ENCODE assay signal across 25 cellular contexts in genomic region chr20:3613821-3614440, GRCh38. TPM values are rescaled to one million over a fixed set of nuclear protein-coding genes. Genes with fewer than 3 reads are reported as not detected.
DNase-seq lines count a peak whose midpoint lies in the region; ATAC-seq and TF ChIP-seq lines count a peak whose summit lies in the region.
"Had no signal": no experiment of that assay in that cellular context is flagged by ENCODE, and none has a peak within 500 bp of the region (broad histone marks: within the 10 kb centered on the region; RNA-seq: fewer than 3 reads in every experiment).

No MANE protein-coding gene starts in this region.

- DNase-seq in AG09319 (ENCODE audit: extremely low read depth, low read depth) (peak; percentile 16), IMR-90 (peak; percentile 6), epidermal melanocyte (ENCODE audit: insufficient read length, low spot score) (peak; percentile 46), mesenchymal stem cell (no peak), glutamatergic neuron (no peak), NCI-H1105 (lab: John Stamatoyannopoulos, UW) (no peak)
- DNase-seq in stimulated activated CD8-positive, alpha-beta memory T cell treated with anti-CD3 and anti-CD28 coated beads, Interleukin-4, amount 100 ng/mL, for 48 hours, result no peak
- DNase-seq: ACHN; activated CD8-positive, alpha-beta T cell treated with anti-CD3 and anti-CD28 coated beads, Interleukin-2, amount 10 ng/mL, durations not matched to agents 7 days and 5 days; activated naive CD8-positive, alpha-beta T cell treated with anti-CD3 and anti-CD28 coated beads, Interleukin-2, amount 50 U/mL, for 24 hours; heart right ventricle; kidney glomerular epithelial cell; NCI-H1092; NCI-H82; nucleus accumbens; sigmoid colon; stimulated activated CD4-positive, alpha-beta T cell treated with anti-CD3 and anti-CD28 coated beads, Interleukin-2, amount 100 ng/mL, for 48 hours; WERI-Rb-1 had no signal

- H3K27me3 ChIP-seq in IMR-90 (ENCODE audit: control insufficient read depth, insufficient read depth, low read length), result no peaks in the 10 kb centered on the region
- H3K27me3 ChIP-seq in mesenchymal stem cell (ENCODE audit: control insufficient read depth in 1 of 2, insufficient read depth in 1 of 2, low read length in 2 of 2), result no peaks in the 10 kb centered on the region
- H3K27me3 ChIP-seq: heart right ventricle, sigmoid colon had no signal

- peaks cover 4% of the 10 kb centered on the region for H3K36me3 Mint-ChIP-seq in glutamatergic neuron (ENCODE audit: unreplicated experiment)

- no peaks in the 10 kb centered on the region for H3K9me3 ChIP-seq in IMR-90 (ENCODE audit: control insufficient read depth, insufficient read depth, low read length)
- H3K9me3 ChIP-seq in mesenchymal stem cell (ENCODE audit: control insufficient read depth, low read length), result no peaks in the 10 kb centered on the region
- H3K9me3 ChIP-seq: heart right ventricle, sigmoid colon had no signal

- H3K4me1 ChIP-seq in IMR-90 (ENCODE audit: control insufficient read depth, insufficient read depth, low read length) (peaks cover 18% of the 10 kb centered on the region), mesenchymal stem cell (ENCODE audit: control insufficient read depth, insufficient read depth, low read depth, low read length) (peaks cover 2% of the 10 kb centered on the region)
- H3K4me1 ChIP-seq: sigmoid colon had no signal

- H2AFZ ChIP-seq in IMR-90 (replicated peaks; ENCODE audit: low read length, poor library complexity) (peak overlapping the region; percentile 2), mesenchymal stem cell (ENCODE audit: low read depth, low read length) (no peak overlapping the region)

- ATAC-seq in IMR-90 (ENCODE audit: low read depth), result peak; percentile 45
- ATAC-seq in activated CD4-positive, CD25-positive, alpha-beta regulatory T cell treated with anti-CD3 and anti-CD28 coated beads, Interleukin-2, amount 50 U/mL, for 24 hours, result no peak
- ATAC-seq: activated CD8-positive, alpha-beta T cell treated with anti-CD3 and anti-CD28 coated beads, Interleukin-2, amount 10 ng/mL, durations not matched to agents 7 days and 5 days; activated naive CD8-positive, alpha-beta T cell treated with anti-CD3 and anti-CD28 coated beads, Interleukin-2, amount 50 U/mL, for 24 hours; heart right ventricle; K562 had no signal

- H3K56ac ChIP-seq in IMR-90 (ENCODE audit: extremely low read depth, insufficient read depth, low read length), result no peak overlapping the region

- H4K91ac ChIP-seq in IMR-90 (ENCODE audit: insufficient read depth, low read depth, low read length) (no peak overlapping the region), mesenchymal stem cell (ENCODE audit: low read length) (no peak overlapping the region)

- H2AK9ac ChIP-seq in IMR-90 (replicated peaks; ENCODE audit: low read depth, low read length, poor library complexity), result peak overlapping the region; percentile 12

- no peak overlapping the region for H3K9ac ChIP-seq in IMR-90 (ENCODE audit: low read depth, low read length)
- peak overlapping the region; percentile 41 for H3K9ac ChIP-seq in mesenchymal stem cell (ENCODE audit: low read length)

- H4K5ac ChIP-seq in IMR-90 (ENCODE audit: low read depth, low read length), result no peak overlapping the region

- no peaks in the 10 kb centered on the region for H4K20me1 ChIP-seq in IMR-90 (ENCODE audit: insufficient read depth, low read length)

- H2BK15ac ChIP-seq in IMR-90 (ENCODE audit: low read depth, low read length) (peak overlapping the region; percentile 11; the same call in 1 of the 3 replicates), mesenchymal stem cell (ENCODE audit: low read depth, poor library complexity, severe bottlenecking) (no peak overlapping the region)

- peaks cover 2% of the 10 kb centered on the region; the same call in 1 of the 2 replicates for H3K36me3 ChIP-seq in IMR-90 (ENCODE audit: control insufficient read depth, insufficient read depth, low read length)
- peaks cover 7 to 12% of the 10 kb centered on the region in 2 experiments for H3K36me3 ChIP-seq in mesenchymal stem cell (ENCODE audit: control insufficient read depth in 1 of 2, insufficient read depth in 2 of 2, low read depth in 1 of 2, low read length in 2 of 2)
- H3K36me3 ChIP-seq: WERI-Rb-1 had no signal

- H3K14ac ChIP-seq in IMR-90 (replicated peaks; ENCODE audit: low read depth, low read length), result no peak overlapping the region
- H3K14ac ChIP-seq in mesenchymal stem cell (ENCODE audit: low read length in 2 of 2), result no peak overlapping the region

- H3K4me3 Mint-ChIP-seq in glutamatergic neuron (ENCODE audit: unreplicated experiment), result no peak overlapping the region
- H3K4me3 Mint-ChIP-seq: activated CD8-positive, alpha-beta T cell treated with anti-CD3 and anti-CD28 coated beads, Interleukin-2, amount 10 ng/mL, durations not matched to agents 7 days and 5 days; activated naive CD8-positive, alpha-beta T cell treated with anti-CD3 and anti-CD28 coated beads, Interleukin-2, amount 50 U/mL, for 24 hours; central memory CD8-positive, alpha-beta T cell had no signal

- H2BK20ac ChIP-seq in IMR-90 (ENCODE audit: low read depth, low read length), result no peak overlapping the region

- no peak overlapping the region for H3K23ac ChIP-seq in IMR-90 (ENCODE audit: low read depth, low read length)
- H3K23ac ChIP-seq in mesenchymal stem cell (ENCODE audit: low read length in 2 of 2), result no peak overlapping the region

- no peak overlapping the region for H3K27ac Mint-ChIP-seq in glutamatergic neuron (ENCODE audit: unreplicated experiment)
- H3K27ac Mint-ChIP-seq: activated CD8-positive, alpha-beta T cell treated with anti-CD3 and anti-CD28 coated beads, Interleukin-2, amount 10 ng/mL, durations not matched to agents 7 days and 5 days; activated naive CD8-positive, alpha-beta T cell treated with anti-CD3 and anti-CD28 coated beads, Interleukin-2, amount 50 U/mL, for 24 hours had no signal

- no peak for TF ChIP-seq POLR2A in IMR-90 (IDR thresholded peaks at IDR 0.05; ENCODE audit: low read depth, low read length)

- no peak overlapping the region for H2BK12ac ChIP-seq in mesenchymal stem cell (ENCODE audit: low read length in 2 of 2)

- CTCF ChIA-PET in IMR-90 (lab: Yijun Ruan, JAX), result no interaction called here

- in situ Hi-C loops in IMR-90 (cut with MboI; ENCODE audit: low sequenced_read_pairs), result no loop called here

- TF ChIP-seq RAD21 in IMR-90 (IDR thresholded peaks at IDR 0.05; ENCODE audit: low read length), result no peak

- intact Hi-C loops in IMR-90 (cut with micrococcal nuclease), result no loop called here

- no peaks in the 10 kb centered on the region for H3K79me1 ChIP-seq in IMR-90 (ENCODE audit: low read depth in 1 of 2, low read length in 2 of 2)
- H3K79me1 ChIP-seq in mesenchymal stem cell (replicated peaks; ENCODE audit: low read length, poor library complexity, severe bottlenecking), result peaks cover 3% of the 10 kb centered on the region

- H3K27me3 Mint-ChIP-seq in glutamatergic neuron (ENCODE audit: unreplicated experiment), result peaks cover 2% of the 10 kb centered on the region
- H3K27me3 Mint-ChIP-seq: activated naive CD8-positive, alpha-beta T cell treated with anti-CD3 and anti-CD28 coated beads, Interleukin-2, amount 50 U/mL, for 24 hours; central memory CD8-positive, alpha-beta T cell had no signal

- TF ChIP-seq CTCF in AG09319 (IDR thresholded peaks at IDR 0.05; ENCODE audit: low read depth, low read length) (no peak), IMR-90 (conservative IDR thresholded peaks at IDR 0.05; ENCODE audit: low read depth, low read length) (no peak), glutamatergic neuron (IDR thresholded peaks at IDR 0.05; ENCODE audit: partially characterized antibody, unreplicated experiment) (no peak)

- H2BK5ac ChIP-seq in IMR-90 (ENCODE audit: low read depth, low read length, poor library complexity, severe bottlenecking), result peak overlapping the region; percentile 7
- no peak overlapping the region for H2BK5ac ChIP-seq in mesenchymal stem cell (ENCODE audit: low read depth, low read length, poor library complexity, severe bottlenecking)

- H3K4me3 ChIP-seq in IMR-90 (ENCODE audit: insufficient read depth, low read depth, low read length) (no peak overlapping the region), mesenchymal stem cell (ENCODE audit: insufficient read depth in 1 of 2, low read depth in 1 of 2, low read length in 2 of 2) (peak overlapping the region in 1 of 2 experiments; percentile 42)
- H3K4me3 ChIP-seq: heart right ventricle, K562 had no signal

- peak overlapping the region; percentile 41; the same call in 1 of the 2 replicates for H3K27ac ChIP-seq in IMR-90 (ENCODE audit: insufficient read depth, low read length)
- no peak overlapping the region for H3K27ac ChIP-seq in mesenchymal stem cell (ENCODE audit: low read length, poor library complexity, severe bottlenecking)
- H3K27ac ChIP-seq: heart right ventricle, HL-60, WERI-Rb-1 had no signal

- peaks cover 13% of the 10 kb centered on the region for H3K9me1 ChIP-seq in IMR-90 (ENCODE audit: insufficient read depth, low read length)

- H3K18ac ChIP-seq in IMR-90 (ENCODE audit: low read depth, low read length) (no peak overlapping the region), mesenchymal stem cell (ENCODE audit: low read depth in 1 of 2, low read length in 2 of 2) (no peak overlapping the region)

- H3K4me1 Mint-ChIP-seq in glutamatergic neuron (ENCODE audit: low read depth, unreplicated experiment), result peaks cover 14% of the 10 kb centered on the region
- H3K4me1 Mint-ChIP-seq: activated naive CD8-positive, alpha-beta T cell treated with anti-CD3 and anti-CD28 coated beads, Interleukin-2, amount 50 U/mL, for 24 hours; central memory CD8-positive, alpha-beta T cell had no signal

- dilution Hi-C loops in IMR-90 (cut with HindIII; ENCODE audit: low sequenced_read_pairs, unreplicated experiment), result no loop called here

- peak overlapping the region; percentile 11; the same call in 1 of the 2 replicates for H3K4me2 ChIP-seq in IMR-90 (ENCODE audit: low read depth, low read length)
- no peak overlapping the region for H3K4me2 ChIP-seq in mesenchymal stem cell (ENCODE audit: low read length, poor library complexity, severe bottlenecking)

- BruUV-seq in IMR-90 (replicated peaks; lab: Mats Ljungman, UMichigan), result no TSS peak

- 0 out of 2 replicates have a peak overlapping the region, but pooled peaks have one; percentile 28 for H2AK5ac ChIP-seq in IMR-90 (ENCODE audit: low read depth, low read length)
- H2AK5ac ChIP-seq in mesenchymal stem cell (ENCODE audit: low read length, severe bottlenecking), result no peak overlapping the region

- H3K4ac ChIP-seq in IMR-90 (ENCODE audit: low read depth, low read length), result peak overlapping the region; percentile 11; the same call in 1 of the 2 replicates
- no peak overlapping the region for H3K4ac ChIP-seq in mesenchymal stem cell (ENCODE audit: low read depth in 1 of 2, low read length in 2 of 2)

- POLR2A ChIA-PET in IMR-90 (lab: Charles Lee; ENCODE audit: unreplicated experiment), result no interaction called here

- 82% methylated on average over 4 of the region's 9 CpGs; no CpG with 5 or more reads in 1 of the 2 experiments for WGBS in IMR-90 (ENCODE audit: extremely low coverage in 2 of 2, insufficient read length in 1 of 2), 2 experiments
- WGBS in mesenchymal stem cell, result 91% methylated on average over 9 of the region's 9 CpGs

- peaks cover 5% of the 10 kb centered on the region for H3K9me3 Mint-ChIP-seq in glutamatergic neuron (ENCODE audit: unreplicated experiment)
- H3K9me3 Mint-ChIP-seq: activated naive CD8-positive, alpha-beta T cell treated with anti-CD3 and anti-CD28 coated beads, Interleukin-2, amount 50 U/mL, for 24 hours; central memory CD8-positive, alpha-beta T cell had no signal

- H2BK120ac ChIP-seq in IMR-90 (ENCODE audit: low read depth, low read length) (no peak overlapping the region), mesenchymal stem cell (ENCODE audit: low read depth, low read length) (no peak overlapping the region)

- H4K8ac ChIP-seq in IMR-90 (ENCODE audit: low read depth in 2 of 2, low read length in 2 of 2), result peak overlapping the region in 1 of 2 experiments; percentile 8; a peak in 1 of 4 replicates
- no peak overlapping the region for H4K8ac ChIP-seq in mesenchymal stem cell (ENCODE audit: low read length)

RNA-seq across cellular contexts. Expression of gene GFRA4, which starts 49.3 kb away (rescaled TPM):
- total RNA-seq in IMR-90 (2012; rRNA removed), result not detected in 2 replicates
- polyA plus RNA-seq in IMR-90 (2012; rRNA removed), result not detected in 2 replicates
- polyA plus RNA-seq in IMR-90 (2012; cell fraction: cytosol; rRNA removed), result not detected in 2 replicates
- not detected in 2 replicates for polyA plus RNA-seq in IMR-90 (2012; cell fraction: nucleus; rRNA removed; ENCODE audit: low replicate concordance)
- not detected for polyA plus RNA-seq in mesenchymal stem cell (2013, experiment 1 of 2)
- polyA plus RNA-seq in mesenchymal stem cell (2013, experiment 2 of 2), result not detected
- not detected for total RNA-seq in glutamatergic neuron (ENCODE audit: unreplicated experiment)
- total RNA-seq: activated CD8-positive, alpha-beta T cell treated with anti-CD3 and anti-CD28 coated beads, Interleukin-2, amount 10 ng/mL, durations not matched to agents 7 days and 5 days; endothelial cell of umbilical vein; heart right ventricle; K562; RPMI7951; sigmoid colon; T-helper 1 cell treated with Interleukin-12 subunit alpha and Interleukin-12 subunit beta and Interleukin-4 antibody, amounts not matched to agents 30 ng/mL and 1 ng/mL, for 36 hours had no signal
- polyA plus RNA-seq: endothelial cell of umbilical vein, heart right ventricle, K562, sigmoid colon had no signal

Comparison
In these comparisons a context has a peak if more than half of its experiments do, and no peak if none do; other contexts are left out.
1. DNase-seq: peak in AG09319 (single experiment), IMR-90 (single experiment) and epidermal melanocyte (single experiment); none in mesenchymal stem cell (single experiment), stimulated activated CD8-positive, alpha-beta memory T cell treated with anti-CD3 and anti-CD28 coated beads, Interleukin-4, amount 100 ng/mL, for 48 hours (single experiment), glutamatergic neuron (single experiment) and NCI-H1105 (single experiment).